In the genomic region with DNA sequence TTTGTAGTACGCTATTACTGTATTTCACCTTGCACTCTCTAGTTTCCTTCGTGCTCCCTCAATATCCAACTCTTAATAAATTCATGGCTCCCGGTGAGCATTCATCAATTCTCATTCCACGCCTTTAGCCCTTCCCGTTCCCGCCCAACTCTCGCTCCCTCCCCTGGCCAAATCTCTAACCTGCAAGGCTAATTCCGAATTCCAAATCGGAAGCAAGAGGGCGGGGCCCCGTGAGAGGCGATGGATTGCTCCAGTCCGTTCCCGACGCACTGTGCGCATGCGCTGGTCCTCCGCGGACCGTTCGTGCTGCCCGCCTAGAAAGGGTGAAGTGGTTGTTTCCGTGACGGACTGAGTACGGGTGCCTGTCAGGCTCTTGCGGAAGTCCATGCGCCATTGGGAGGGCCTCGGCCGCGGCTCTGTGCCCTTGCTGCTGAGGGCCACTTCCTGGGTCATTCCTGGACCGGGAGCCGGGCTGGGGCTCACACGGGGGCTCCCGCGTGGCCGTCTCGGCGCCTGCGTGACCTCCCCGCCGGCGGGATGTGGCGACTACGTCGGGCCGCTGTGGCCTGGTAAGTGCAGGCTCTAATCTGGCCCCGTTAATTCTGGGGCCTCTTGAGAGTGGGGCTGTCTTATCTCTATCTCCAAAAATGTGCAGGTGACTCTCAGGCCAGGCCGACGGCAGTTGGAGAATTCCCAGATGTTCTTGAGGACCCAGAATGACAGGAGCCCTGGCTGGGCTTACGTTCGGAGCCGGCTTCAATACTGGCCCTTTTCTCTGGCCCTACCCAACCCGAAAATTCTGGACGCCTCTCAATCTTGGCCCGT, we compare ENCODE assay signal across 8 cellular contexts. TPM values are rescaled to one million over a fixed set of nuclear protein-coding genes. Genes with fewer than 3 reads are reported as not detected.
A peak's percentile ranks its signal among the peaks of the same experiment; 100 is the strongest.
DNase-seq lines count a peak whose midpoint lies in the region; ATAC-seq and TF ChIP-seq lines count a peak whose summit lies in the region.

A gene with protein sequence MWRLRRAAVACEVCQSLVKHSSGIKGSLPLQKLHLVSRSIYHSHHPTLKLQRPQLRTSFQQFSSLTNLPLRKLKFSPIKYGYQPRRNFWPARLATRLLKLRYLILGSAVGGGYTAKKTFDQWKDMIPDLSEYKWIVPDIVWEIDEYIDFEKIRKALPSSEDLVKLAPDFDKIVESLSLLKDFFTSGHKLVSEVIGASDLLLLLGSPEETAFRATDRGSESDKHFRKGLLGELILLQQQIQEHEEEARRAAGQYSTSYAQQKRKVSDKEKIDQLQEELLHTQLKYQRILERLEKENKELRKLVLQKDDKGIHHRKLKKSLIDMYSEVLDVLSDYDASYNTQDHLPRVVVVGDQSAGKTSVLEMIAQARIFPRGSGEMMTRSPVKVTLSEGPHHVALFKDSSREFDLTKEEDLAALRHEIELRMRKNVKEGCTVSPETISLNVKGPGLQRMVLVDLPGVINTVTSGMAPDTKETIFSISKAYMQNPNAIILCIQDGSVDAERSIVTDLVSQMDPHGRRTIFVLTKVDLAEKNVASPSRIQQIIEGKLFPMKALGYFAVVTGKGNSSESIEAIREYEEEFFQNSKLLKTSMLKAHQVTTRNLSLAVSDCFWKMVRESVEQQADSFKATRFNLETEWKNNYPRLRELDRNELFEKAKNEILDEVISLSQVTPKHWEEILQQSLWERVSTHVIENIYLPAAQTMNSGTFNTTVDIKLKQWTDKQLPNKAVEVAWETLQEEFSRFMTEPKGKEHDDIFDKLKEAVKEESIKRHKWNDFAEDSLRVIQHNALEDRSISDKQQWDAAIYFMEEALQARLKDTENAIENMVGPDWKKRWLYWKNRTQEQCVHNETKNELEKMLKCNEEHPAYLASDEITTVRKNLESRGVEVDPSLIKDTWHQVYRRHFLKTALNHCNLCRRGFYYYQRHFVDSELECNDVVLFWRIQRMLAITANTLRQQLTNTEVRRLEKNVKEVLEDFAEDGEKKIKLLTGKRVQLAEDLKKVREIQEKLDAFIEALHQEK (plus strand): TSS at position 368 of the 825 bp plus-strand sequence. CDS start 170 bp downstream, at position 538.

- CTCF ChIA-PET in activated B cell treated with CpG ODN at 0.5 μM for 24 hours (lab: Charles Lee), result no interaction called here

- H3K36me3 ChIP-seq in spleen, result peaks cover 0 to 18% (median 5%) of the 10 kb centered on the region in 6 donors

- H3K9me3 ChIP-seq in spleen, result no peaks in the 10 kb centered on the region

- no peaks in the 10 kb centered on the region for H3K27me3 ChIP-seq in spleen (replicated peaks in 1 of 7)

- H3K9me3 Mint-ChIP-seq in activated B cell treated with CpG ODN at 0.5 μM for 24 hours, result no peaks in the 10 kb centered on the region
- no peaks in the 10 kb centered on the region for H3K9me3 Mint-ChIP-seq in immature natural killer cell

- TF ChIP-seq CTCF in activated B cell treated with CpG ODN at 0.5 μM for 24 hours (IDR thresholded peaks at IDR 0.05) (no peak), spleen (IDR thresholded peaks at IDR 0.05 in 8 of 11, conservative IDR thresholded peaks at IDR 0.05 in 3 of 11) (peak in 4 of 11 experiments; percentile 21 to 32 (median 24))

- peaks cover 25% of the 10 kb centered on the region for H3K36me3 Mint-ChIP-seq in activated B cell treated with CpG ODN at 0.5 μM for 24 hours (ENCODE audit: low read depth)
- peaks cover 0 to 5% (median 4%) of the 10 kb centered on the region in 3 donors for H3K36me3 Mint-ChIP-seq in immature natural killer cell

- ATAC-seq in GM19023 (IDR thresholded peaks at IDR 0.05; ENCODE audit: unreplicated experiment) (peak; percentile 97), HG03280 (IDR thresholded peaks at IDR 0.05; ENCODE audit: unreplicated experiment) (peak; percentile 97), activated B cell treated with CpG ODN at 0.5 μM for 24 hours (ENCODE audit: low read depth) (peak; percentile 96)

- DNase-seq in AG08396 (ENCODE audit: low spot score) (peak; percentile 99), NCI-H345 (lab: John Stamatoyannopoulos, UW) (peak; percentile 100), activated B cell treated with CpG ODN at 0.5 μM for 24 hours (peak; percentile 82), caudate nucleus (lab: John Stamatoyannopoulos, UW) (peak; percentile 15 to 98 (median 94)), immature natural killer cell (peak; percentile 90 to 92 (median 92)), spleen (peak; percentile 98)

- H3K27ac Mint-ChIP-seq in activated B cell treated with CpG ODN at 0.5 μM for 24 hours, result peak within 1 kb of the TSS; percentile 89
- peak within 1 kb of the TSS; percentile 94 to 98 (median 96) for H3K27ac Mint-ChIP-seq in immature natural killer cell

- no peaks in the 10 kb centered on the region for H3K27me3 Mint-ChIP-seq in activated B cell treated with CpG ODN at 0.5 μM for 24 hours
- peaks cover 4 to 11% (median 8%) of the 10 kb centered on the region in 3 donors for H3K27me3 Mint-ChIP-seq in immature natural killer cell (ENCODE audit: low read depth in 3 of 3)

- 0 to 1% (median 1%) methylated on average over 33 to 55 of the region's 55 CpGs for WGBS in spleen, 5 donors

- intact Hi-C loops in activated B cell treated with CpG ODN at 0.5 μM for 24 hours (cut with micrococcal nuclease) (loop anchor here (1.0 to 5.0 kb wide), 3 partner anchors 14 to 1949 kb away; a partner anchor contains a TSS), spleen (cut with DNase I; ENCODE audit: low total_unique reads) (no loop called here)

- peak in 2 of 3 donors; percentile 43 to 54 for TF ChIP-seq POLR2A in spleen (IDR thresholded peaks at IDR 0.05)

- POLR2A ChIA-PET in activated B cell treated with CpG ODN at 0.5 μM for 24 hours (lab: Charles Lee), result no interaction called here

- H3K4me3 ChIP-seq in spleen, result peak within 1 kb of the TSS; percentile 47 to 96 (median 85)

- H3K4me3 Mint-ChIP-seq in activated B cell treated with CpG ODN at 0.5 μM for 24 hours, result peak within 1 kb of the TSS; percentile 94
- H3K4me3 Mint-ChIP-seq in immature natural killer cell, result peak within 1 kb of the TSS; percentile 93 to 98 (median 97)

- H3K27ac ChIP-seq in caudate nucleus (ENCODE audit: low read depth, low read length), result peak within 1 kb of the TSS; percentile 74
- H3K27ac ChIP-seq in spleen, result peak within 1 kb of the TSS; percentile 80 to 93 (median 90)

- peaks cover 23 to 56% (median 37%) of the 10 kb centered on the region in 6 donors for H3K4me1 ChIP-seq in spleen

- H3K4me1 Mint-ChIP-seq in activated B cell treated with CpG ODN at 0.5 μM for 24 hours (peaks cover 51% of the 10 kb centered on the region), immature natural killer cell (peaks cover 41 to 61% of the 10 kb centered on the region in 2 donors)

RNA-seq across cellular contexts. Expression of the gene that starts here (rescaled TPM):
- 76.1 and 80.6 TPM in 2 replicates for total RNA-seq in activated B cell treated with CpG ODN at 0.5 μM for 24 hours
- polyA plus RNA-seq in immature natural killer cell, result 10 to 100 TPM; 14.5 to 27.3 (median 15.7) TPM
- 10 to 100 TPM; 42.9 to 58.2 (median 52.7) TPM for total RNA-seq in spleen
- 10 to 100 TPM in 2 of 3 donors, 1 to 10 TPM in 1; 9.8 to 12.5 (median 11.4) TPM for polyA plus RNA-seq in spleen

Comparison
In these comparisons a context has a peak if more than half of its experiments do, and no peak if none do; other contexts are left out.
1. Peak in every context shown above with its lines: DNase-seq, ATAC-seq, H3K4me3 ChIP-seq and H3K27ac ChIP-seq.